ENCODE assay signal across 8 cellular contexts in genomic region chr12:2812290-2813213, GRCh38.
DNase-seq lines count a peak whose midpoint lies in the region; ATAC-seq and TF ChIP-seq lines count a peak whose summit lies in the region.

TSS of gene ITFG2 (plus strand) at chr12:2812668. CDS start at chr12:2812761, 93 bp downstream.

- H3K27ac Mint-ChIP-seq in activated naive CD4-positive, alpha-beta T cell treated with anti-CD3 and anti-CD28 coated beads, Interleukin-2, amount 50 U/mL, for 24 hours, result peak within 1 kb of the TSS; percentile 99

- no peaks in the 10 kb centered on the region for H3K9me3 Mint-ChIP-seq in activated naive CD4-positive, alpha-beta T cell treated with anti-CD3 and anti-CD28 coated beads, Interleukin-2, amount 50 U/mL, for 24 hours

- DNase-seq in NCI-H1092 (lab: John Stamatoyannopoulos, UW) (peak; percentile 100), germinal center (ENCODE audit: low spot score) (peak; percentile 95), non-pigmented ciliary epithelial cell (ENCODE audit: low read depth) (peak; percentile 90), superior temporal gyrus (ENCODE audit: extremely low spot score) (peak; percentile 100)

- H3K4me1 Mint-ChIP-seq in activated naive CD4-positive, alpha-beta T cell treated with anti-CD3 and anti-CD28 coated beads, Interleukin-2, amount 50 U/mL, for 24 hours, result peaks cover 32% of the 10 kb centered on the region

- H3K4me3 ChIP-seq in GM08714 (ENCODE audit: low read length), result peak within 1 kb of the TSS; percentile 63

- no peaks in the 10 kb centered on the region for H3K36me3 Mint-ChIP-seq in activated naive CD4-positive, alpha-beta T cell treated with anti-CD3 and anti-CD28 coated beads, Interleukin-2, amount 50 U/mL, for 24 hours

- peak within 1 kb of the TSS; percentile 100 for H3K4me3 Mint-ChIP-seq in activated naive CD4-positive, alpha-beta T cell treated with anti-CD3 and anti-CD28 coated beads, Interleukin-2, amount 50 U/mL, for 24 hours

- H3K27me3 Mint-ChIP-seq in activated naive CD4-positive, alpha-beta T cell treated with anti-CD3 and anti-CD28 coated beads, Interleukin-2, amount 50 U/mL, for 24 hours, result no peaks in the 10 kb centered on the region

- peak; percentile 96 for ATAC-seq in HG02588 (IDR thresholded peaks at IDR 0.05; ENCODE audit: unreplicated experiment)
- ATAC-seq in SK-N-SH treated with all-trans-retinoic acid at 6 μM for 48 hours, result peak; percentile 97

TF ChIP-seq in SK-N-SH treated with all-trans-retinoic acid at 6 μM for 48 hours, 23 proteins besides CTCF, POLR2A, EP300 and RAD21:
- TF ChIP-seq ZC3H10 (CRISPR knock-in tag; IDR thresholded peaks at IDR 0.05) (no peak), CREB5 (CRISPR knock-in tag; IDR thresholded peaks at IDR 0.05; ENCODE audit: low read depth) (0 out of 2 replicates have a peak, but pooled peaks have one; percentile 23), TOX (CRISPR knock-in tag; IDR thresholded peaks at IDR 0.05; ENCODE audit: borderline replicate concordance) (no peak)

Comparison
In these comparisons a context has a peak if more than half of its experiments do, and no peak if none do; other contexts are left out.
1. Peak in every context shown above with its lines: DNase-seq, ATAC-seq and H3K4me3 ChIP-seq.